In genomic region chr16:88484505-88485365, GRCh38 we compare ENCODE assay signal across 16 cellular contexts.
"Had no signal": no experiment of that assay in that cellular context is flagged by ENCODE, and none has a peak within 500 bp of the region (broad histone marks: within the 10 kb centered on the region; RNA-seq: fewer than 3 reads in every experiment).

No MANE protein-coding gene starts in this region.

- H3K36me3 Mint-ChIP-seq: activated naive CD8-positive, alpha-beta T cell had no signal

- ATAC-seq: stimulated activated naive CD8-positive, alpha-beta T cell treated with anti-CD3 and anti-CD28 coated beads, Interleukin-15, amount 100 ng/mL, for 72 hours had no signal

- H3K9me3 Mint-ChIP-seq: activated B cell treated with CpG ODN at 0.5 μM for 24 hours; activated CD4-positive, alpha-beta T cell treated with anti-CD3 and anti-CD28 coated beads, Interleukin-2, amount 10 ng/mL, durations not matched to agents 24 days and 14 days; nephron; stimulated activated naive CD8-positive, alpha-beta T cell treated with anti-CD3 and anti-CD28 coated beads, Interleukin-15, amount 100 ng/mL, for 72 hours had no signal

- H3K27me3 Mint-ChIP-seq: activated B cell treated with CpG ODN at 0.5 μM for 24 hours; activated CD4-positive, alpha-beta T cell treated with anti-CD3 and anti-CD28 coated beads, Interleukin-2, amount 10 ng/mL, durations not matched to agents 24 days and 14 days; activated naive CD8-positive, alpha-beta T cell; stimulated activated naive CD8-positive, alpha-beta T cell treated with anti-CD3 and anti-CD28 coated beads, Interleukin-15, amount 100 ng/mL, for 72 hours had no signal

- H3K9me3 ChIP-seq: colonic mucosa, esophagus muscularis mucosa, left ventricle myocardium inferior, sigmoid colon, testis had no signal

- H3K27me3 ChIP-seq: colonic mucosa, testis had no signal

- H3K4me1 ChIP-seq: esophagus muscularis mucosa, sigmoid colon had no signal

- DNase-seq: activated B cell treated with CpG ODN at 0.5 μM for 24 hours; activated CD4-positive, alpha-beta T cell treated with anti-CD3 and anti-CD28 coated beads, Interleukin-2, amount 10 ng/mL, durations not matched to agents 24 days and 14 days; activated CD8-positive, alpha-beta memory T cell treated with anti-CD3 and anti-CD28 coated beads for 24 hours; activated gamma-delta T cell treated with Interleukin-2 at 50 U/mL for 16 hours; amniotic stem cell; colonic mucosa; hippocampal formation; kidney; left ventricle myocardium inferior; sigmoid colon; stimulated activated CD4-positive, alpha-beta T cell treated with anti-CD3 and anti-CD28 coated beads, Interleukin-1b, Interleukin-23, amount 100 ng/mL, for 48 hours; stimulated activated naive CD8-positive, alpha-beta T cell treated with anti-CD3 and anti-CD28 coated beads, Interleukin-15, amount 100 ng/mL, for 72 hours; testis had no signal

- H3K4me3 Mint-ChIP-seq: activated B cell treated with CpG ODN at 0.5 μM for 24 hours; activated CD4-positive, alpha-beta T cell treated with anti-CD3 and anti-CD28 coated beads, Interleukin-2, amount 10 ng/mL, durations not matched to agents 24 days and 14 days; activated naive CD8-positive, alpha-beta T cell; nephron; stimulated activated naive CD8-positive, alpha-beta T cell treated with anti-CD3 and anti-CD28 coated beads, Interleukin-15, amount 100 ng/mL, for 72 hours had no signal

- H3K27ac ChIP-seq: colonic mucosa, esophagus muscularis mucosa, left ventricle myocardium inferior, sigmoid colon, testis had no signal

- H3K27ac Mint-ChIP-seq: activated B cell treated with CpG ODN at 0.5 μM for 24 hours; activated CD4-positive, alpha-beta T cell treated with anti-CD3 and anti-CD28 coated beads, Interleukin-2, amount 10 ng/mL, durations not matched to agents 24 days and 14 days; activated naive CD8-positive, alpha-beta T cell; nephron had no signal

- H3K4me3 ChIP-seq: colonic mucosa, esophagus muscularis mucosa, left ventricle myocardium inferior, sigmoid colon, testis had no signal

- H3K36me3 ChIP-seq: colonic mucosa, sigmoid colon had no signal
